ENCODE assay signal across 15 cellular contexts in genomic region chr7:159105845-159106614, GRCh38. TPM values are rescaled to one million over a fixed set of nuclear protein-coding genes. Genes with fewer than 3 reads are reported as not detected.
DNase-seq lines count a peak whose midpoint lies in the region; ATAC-seq, FAIRE-seq and TF ChIP-seq lines count a peak whose summit lies in the region.
"Had no signal": no experiment of that assay in that cellular context is flagged by ENCODE, and none has a peak within 500 bp of the region (broad histone marks: within the 10 kb centered on the region; RNA-seq: fewer than 3 reads in every experiment).

No MANE protein-coding gene starts in this region.

- ATAC-seq in naive thymus-derived CD8-positive, alpha-beta T cell = no peak

- H3K27ac ChIP-seq in epithelial cell of prostate = peak overlapping the region; percentile 28
- H3K27ac ChIP-seq: C4-2B had no signal

- intact Hi-C loops in posterior vena cava (cut with DNase I) (no loop called here), lower leg skin (cut with DNase I; ENCODE audit: low total_unique reads) (no loop called here)

- H3K4me3 Mint-ChIP-seq in naive thymus-derived CD8-positive, alpha-beta T cell = no peak overlapping the region

- WGBS in lower leg skin, 2 donors = 68 to 73% methylated on average over 10 of the region's 10 CpGs

- POLR2A ChIA-PET in naive thymus-derived CD8-positive, alpha-beta T cell (lab: Charles Lee) = no interaction called here

- TF ChIP-seq CTCF in D721Med (IDR thresholded peaks at IDR 0.05; ENCODE audit: insufficient read depth, missing control alignments) (no peak), lower leg skin (IDR thresholded peaks at IDR 0.05) (no peak)

- no peak overlapping the region for H3K4me3 ChIP-seq in lower leg skin (ENCODE audit: low read depth, poor library complexity, severe bottlenecking)

- peaks cover 0 to 3% (median 0%) of the 10 kb centered on the region in 4 donors for H3K4me1 Mint-ChIP-seq in naive thymus-derived CD8-positive, alpha-beta T cell

- no peak overlapping the region for H3K27ac Mint-ChIP-seq in naive thymus-derived CD8-positive, alpha-beta T cell
- H3K27ac Mint-ChIP-seq: progenitor cell of endocrine pancreas had no signal

- TF ChIP-seq POLR2A in lower leg skin (IDR thresholded peaks at IDR 0.05) = no peak

- FAIRE-seq in D721Med (lab: Jason Lieb, UNC) = no peak

- DNase-seq in D721Med (ENCODE audit: insufficient read length, low spot score) (peak; percentile 44), LoVo (ENCODE audit: low spot score) (peak; percentile 42), epithelial cell of prostate (ENCODE audit: low read depth, low spot score) (no peak), posterior vena cava (ENCODE audit: low spot score) (peak; percentile 66), lower leg skin (ENCODE audit: low spot score in 2 of 2) (no peak), amniotic stem cell (lab: John Stamatoyannopoulos, UW) (no peak), SKM-1 treated with dmso at 0.1 percent for 144 hours (lab: John Stamatoyannopoulos, UW; ENCODE audit: unreplicated experiment) (no peak)
- no peak for DNase-seq in naive thymus-derived CD8-positive, alpha-beta T cell
- DNase-seq: activated CD4-positive, alpha-beta T cell treated with anti-CD3 and anti-CD28 coated beads for 48 hours; activated T-cell treated with anti-CD3 and anti-CD28 coated beads, Interleukin-2, amount 50 U/mL, for 1 hour; cortex of kidney; stimulated activated CD4-positive, alpha-beta T cell treated with anti-CD3 and anti-CD28 coated beads, Interleukin-2, amount 100 ng/mL, for 24 hours had no signal

- peaks cover 0 to 11% (median 7%) of the 10 kb centered on the region in 5 donors for H3K27me3 Mint-ChIP-seq in naive thymus-derived CD8-positive, alpha-beta T cell

- H3K9me3 Mint-ChIP-seq in naive thymus-derived CD8-positive, alpha-beta T cell = peaks cover 0 to 2% (median 0%) of the 10 kb centered on the region in 9 donors

- no peaks in the 10 kb centered on the region for H3K36me3 Mint-ChIP-seq in naive thymus-derived CD8-positive, alpha-beta T cell

RNA-seq across cellular contexts. Expression of gene VIPR2, which starts 38.6 kb away (rescaled TPM):
- total RNA-seq in posterior vena cava (1 to 10 TPM; 5.0 to 7.6 TPM), lower leg skin (under 1 TPM in 3 of 4 donors, not detected in 1; 0.32 to 0.34 (median 0.32) TPM)
- total RNA-seq in naive thymus-derived CD8-positive, alpha-beta T cell = under 1 TPM; 0.22 to 0.26 TPM
- polyA plus RNA-seq in naive thymus-derived CD8-positive, alpha-beta T cell = under 1 TPM in 2 of 3 donors, not detected in 1; 0.17 to 0.62 TPM
- total RNA-seq: LHCN-M2 had no signal

Comparison
In these comparisons a context has a peak if more than half of its experiments do, and no peak if none do; other contexts are left out.
1. DNase-seq: peak in D721Med (single experiment), LoVo (single experiment) and posterior vena cava (single experiment); none in epithelial cell of prostate (single experiment), naive thymus-derived CD8-positive, alpha-beta T cell (0 of 10), lower leg skin (0 of 2), amniotic stem cell (single experiment) and SKM-1 treated with dmso at 0.1 percent for 144 hours (single experiment).
2. RNA of gene VIPR2, which starts 38.6 kb away (total RNA-seq): 5.0 to 7.6 TPM in posterior vena cava; 0.32 to 0.34 TPM in lower leg skin and 0.22 to 0.26 TPM in naive thymus-derived CD8-positive, alpha-beta T cell; every median in the first group is over 4 times any median in the second.